Comparison of ENCODE assay signal across 9 cellular contexts in genomic region chr6:39088331-39088730, GRCh38. TPM values are rescaled to one million over a fixed set of nuclear protein-coding genes. Genes with fewer than 3 reads are reported as not detected.
A peak's percentile ranks its signal among the peaks of the same experiment; 100 is the strongest.
DNase-seq lines count a peak whose midpoint lies in the region; ATAC-seq lines count a peak whose summit lies in the region.
"Had no signal": no experiment of that assay in that cellular context is flagged by ENCODE, and none has a peak within 500 bp of the region (broad histone marks: within the 10 kb centered on the region; RNA-seq: fewer than 3 reads in every experiment).

No MANE protein-coding gene starts in this region.

- no peak overlapping the region for H2BK15ac ChIP-seq in neuronal stem cell (ENCODE audit: low read length)

- no peaks in the 10 kb centered on the region for H3K36me3 ChIP-seq in neuronal stem cell (replicated peaks in 1 of 2; ENCODE audit: control insufficient read depth in 2 of 2, insufficient read depth in 2 of 2, low read length in 2 of 2)

- H3K79me1 ChIP-seq in neuronal stem cell (ENCODE audit: low read depth, low read length), result no peaks in the 10 kb centered on the region

- H3K9ac ChIP-seq in neuronal stem cell (ENCODE audit: low read depth, low read length, poor library complexity), result no peak overlapping the region

- no peak overlapping the region for H3K4me2 ChIP-seq in neuronal stem cell (ENCODE audit: insufficient read depth, low read length, poor library complexity, severe bottlenecking)

- no peak overlapping the region for H3K27ac Mint-ChIP-seq in activated CD4-positive, alpha-beta T cell treated with anti-CD3 and anti-CD28 coated beads, Interleukin-2, amount 10 ng/mL, durations not matched to agents 7 days and 5 days
- H3K27ac Mint-ChIP-seq: CD8-positive, alpha-beta memory T cell had no signal

- peaks cover 0 to 44% (median 0%) of the 10 kb centered on the region in 3 experiments for H3K27me3 ChIP-seq in neuronal stem cell (ENCODE audit: control insufficient read depth in 3 of 3, insufficient read depth in 3 of 3, low read depth in 1 of 3, low read length in 3 of 3)

- H3K4me3 ChIP-seq in neuronal stem cell (ENCODE audit: low read length in 2 of 2), result no peak overlapping the region

- H3K14ac ChIP-seq in neuronal stem cell (ENCODE audit: low read length), result no peak overlapping the region

- no peak for ATAC-seq in HG03442 (IDR thresholded peaks at IDR 0.05; ENCODE audit: unreplicated experiment)

- no peaks in the 10 kb centered on the region for H3K9me3 ChIP-seq in neuronal stem cell (replicated peaks in 1 of 2; ENCODE audit: control insufficient read depth in 2 of 2, insufficient read depth in 1 of 2, low read depth in 1 of 2, low read length in 2 of 2)

- H3K4me1 ChIP-seq in neuronal stem cell (ENCODE audit: control insufficient read depth in 2 of 2, insufficient read depth in 1 of 2, low read depth in 1 of 2, low read length in 2 of 2), result peaks cover 6 to 8% of the 10 kb centered on the region in 2 donors

- no peak overlapping the region for H2BK12ac ChIP-seq in neuronal stem cell (ENCODE audit: low read length)

- H2AFZ ChIP-seq in neuronal stem cell (ENCODE audit: low read length), result no peak overlapping the region

- no CpG with 5 or more reads among the region's 4 CpGs for WGBS in neuronal stem cell (ENCODE audit: extremely low coverage in 2 of 2, insufficient read length in 2 of 2, insufficient replicate concordance in 1 of 2), 2 donors

- H2BK120ac ChIP-seq in neuronal stem cell (ENCODE audit: low read depth, low read length), result no peak overlapping the region

- no peak overlapping the region for H2AK5ac ChIP-seq in neuronal stem cell (ENCODE audit: low read depth, low read length)

- POLR2A ChIA-PET in activated CD4-positive, alpha-beta T cell treated with anti-CD3 and anti-CD28 coated beads, Interleukin-2, amount 10 ng/mL, durations not matched to agents 7 days and 5 days (lab: Charles Lee), result no interaction called here

- CTCF ChIA-PET in activated CD4-positive, alpha-beta T cell treated with anti-CD3 and anti-CD28 coated beads, Interleukin-2, amount 10 ng/mL, durations not matched to agents 7 days and 5 days (lab: Charles Lee), result interaction anchor here (1.0 to 1.7 kb wide), 4 partner anchors 9 to 214 kb away, joined by 3 to 6 read pairs (median 4); no protein-coding TSS in a partner anchor

- no peak overlapping the region for H3K4me3 Mint-ChIP-seq in activated CD4-positive, alpha-beta T cell treated with anti-CD3 and anti-CD28 coated beads, Interleukin-2, amount 10 ng/mL, durations not matched to agents 7 days and 5 days
- H3K4me3 Mint-ChIP-seq: CD8-positive, alpha-beta memory T cell had no signal

- H3K9me3 Mint-ChIP-seq in activated CD4-positive, alpha-beta T cell treated with anti-CD3 and anti-CD28 coated beads, Interleukin-2, amount 10 ng/mL, durations not matched to agents 7 days and 5 days, result no peaks in the 10 kb centered on the region
- H3K9me3 Mint-ChIP-seq: CD8-positive, alpha-beta memory T cell had no signal

- H3K36me3 Mint-ChIP-seq in activated CD4-positive, alpha-beta T cell treated with anti-CD3 and anti-CD28 coated beads, Interleukin-2, amount 10 ng/mL, durations not matched to agents 7 days and 5 days (ENCODE audit: low read depth), result no peaks in the 10 kb centered on the region
- H3K36me3 Mint-ChIP-seq: CD8-positive, alpha-beta memory T cell had no signal

- H3K27ac ChIP-seq in neuronal stem cell (replicated peaks; ENCODE audit: low read length), result no peak overlapping the region

- no peak overlapping the region for H4K91ac ChIP-seq in neuronal stem cell (ENCODE audit: low read depth, low read length, poor library complexity)

- no peak overlapping the region for H2BK5ac ChIP-seq in neuronal stem cell (ENCODE audit: low read length)

- no peak overlapping the region for H3K4ac ChIP-seq in neuronal stem cell (ENCODE audit: low read length)

- no peak overlapping the region for H3K18ac ChIP-seq in neuronal stem cell (ENCODE audit: low read length)

- H3K4me1 Mint-ChIP-seq in activated CD4-positive, alpha-beta T cell treated with anti-CD3 and anti-CD28 coated beads, Interleukin-2, amount 10 ng/mL, durations not matched to agents 7 days and 5 days, result peaks cover 7% of the 10 kb centered on the region

- no peak overlapping the region for H3K23ac ChIP-seq in neuronal stem cell (ENCODE audit: low read depth, low read length, poor library complexity)

- peak; percentile 27 for DNase-seq in activated CD4-positive, alpha-beta T cell treated with anti-CD3 and anti-CD28 coated beads for 48 hours
- no peak for DNase-seq in activated CD4-positive, alpha-beta T cell treated with anti-CD3 and anti-CD28 coated beads, Interleukin-2, amount 10 ng/mL, durations not matched to agents 7 days and 5 days
- peak; percentile 19 for DNase-seq in OCI-M2 (lab: John Stamatoyannopoulos, UW; ENCODE audit: unreplicated experiment)
- DNase-seq in fibroblast of peridontal ligament (ENCODE audit: extremely low read depth), result peak; percentile 78
- peak; percentile 73 for DNase-seq in neuronal stem cell (ENCODE audit: low spot score)
- no peak for DNase-seq in NCI-H774 (lab: John Stamatoyannopoulos, UW)
- no peak for DNase-seq in KG1 (lab: John Stamatoyannopoulos, UW)

- H4K8ac ChIP-seq in neuronal stem cell (ENCODE audit: low read depth, low read length), result no peak overlapping the region

- H3K27me3 Mint-ChIP-seq in activated CD4-positive, alpha-beta T cell treated with anti-CD3 and anti-CD28 coated beads, Interleukin-2, amount 10 ng/mL, durations not matched to agents 7 days and 5 days, result peaks cover 41% of the 10 kb centered on the region

RNA-seq across cellular contexts. Expression of gene SAYSD1, which starts 26.7 kb away (rescaled TPM):
- total RNA-seq in activated CD4-positive, alpha-beta T cell treated with anti-CD3 and anti-CD28 coated beads, Interleukin-2, amount 10 ng/mL, durations not matched to agents 7 days and 5 days, result 10 to 100 TPM; 14.3 to 15.1 TPM
- 11.2 TPM for polyA plus RNA-seq in neuronal stem cell (2013, experiment 1 of 2)
- 11.0 TPM for polyA plus RNA-seq in neuronal stem cell (2013, experiment 2 of 2)

RNA-seq across cellular contexts. Expression of gene GLP1R, which starts 39.8 kb away (rescaled TPM):
- not detected for total RNA-seq in activated CD4-positive, alpha-beta T cell treated with anti-CD3 and anti-CD28 coated beads, Interleukin-2, amount 10 ng/mL, durations not matched to agents 7 days and 5 days
- polyA plus RNA-seq in neuronal stem cell (2013, experiment 1 of 2), result 0.92 TPM
- 0.86 TPM for polyA plus RNA-seq in neuronal stem cell (2013, experiment 2 of 2)
- total RNA-seq: CD8-positive, alpha-beta memory T cell had no signal
- polyA plus RNA-seq: CD8-positive, alpha-beta memory T cell had no signal

Comparison
In these comparisons a context has a peak if more than half of its experiments do, and no peak if none do; other contexts are left out.
1. DNase-seq: peak in activated CD4-positive, alpha-beta T cell treated with anti-CD3 and anti-CD28 coated beads for 48 hours (single experiment), OCI-M2 (single experiment), fibroblast of peridontal ligament (single experiment) and neuronal stem cell (single experiment); none in activated CD4-positive, alpha-beta T cell treated with anti-CD3 and anti-CD28 coated beads, Interleukin-2, amount 10 ng/mL, durations not matched to agents 7 days and 5 days (single experiment), NCI-H774 (single experiment) and KG1 (single experiment).